In genomic region chr3:129313983-129314756, GRCh38 we compare ENCODE assay signal across 8 cellular contexts. TPM values are rescaled to one million over a fixed set of nuclear protein-coding genes. Genes with fewer than 3 reads are reported as not detected.
DNase-seq lines count a peak whose midpoint lies in the region; ATAC-seq and TF ChIP-seq lines count a peak whose summit lies in the region.

No MANE protein-coding gene starts in this region.

- H3K4me1 ChIP-seq in DOHH2 (ENCODE audit: control insufficient read depth, low read length) = peaks cover 30% of the 10 kb centered on the region
- peaks cover 39% of the 10 kb centered on the region for H3K4me1 ChIP-seq in mammary epithelial cell (ENCODE audit: insufficient read depth, low read length)
- peaks cover 0 to 20% (median 6%) of the 10 kb centered on the region in 4 donors for H3K4me1 ChIP-seq in right lobe of liver
- H3K4me1 ChIP-seq in thyroid gland = peaks cover 13 to 32% of the 10 kb centered on the region in 2 donors

- in situ Hi-C loops in mammary epithelial cell (cut with MboI; ENCODE audit: low sequenced_read_pairs in 2 of 2) = no loop called here

- H3K9me3 ChIP-seq in DOHH2 (ENCODE audit: control insufficient read depth, insufficient read depth, low read length) = no peaks in the 10 kb centered on the region
- no peaks in the 10 kb centered on the region for H3K9me3 ChIP-seq in mammary epithelial cell (replicated peaks; ENCODE audit: insufficient read depth, low read length)
- H3K9me3 ChIP-seq in right lobe of liver = no peaks in the 10 kb centered on the region
- no peaks in the 10 kb centered on the region for H3K9me3 ChIP-seq in thyroid gland

- H2AFZ ChIP-seq in mammary epithelial cell (ENCODE audit: low read depth, low read length) = peak overlapping the region; percentile 14

- dilution Hi-C loops in mammary epithelial cell (cut with HindIII; ENCODE audit: low sequenced_read_pairs) = loop anchor here (5.0 kb wide), 3 partner anchors 37 to 73 kb away; partner anchors contain the start of gene HMCES

- peaks cover 17% of the 10 kb centered on the region for H3K79me2 ChIP-seq in DOHH2 (ENCODE audit: control insufficient read depth, low read length)
- H3K79me2 ChIP-seq in mammary epithelial cell (ENCODE audit: insufficient read depth, low read length) = peaks cover 8% of the 10 kb centered on the region

- ATAC-seq in right lobe of liver (peak; percentile 13 to 59 (median 28)), HG03460 (IDR thresholded peaks at IDR 0.05; ENCODE audit: unreplicated experiment) (no peak), GM18861 (IDR thresholded peaks at IDR 0.05; ENCODE audit: unreplicated experiment) (no peak)

- H3K27me3 ChIP-seq in DOHH2 (ENCODE audit: control insufficient read depth, low read length) (no peaks in the 10 kb centered on the region), mammary epithelial cell (ENCODE audit: insufficient read depth, low read length) (no peaks in the 10 kb centered on the region), right lobe of liver (no peaks in the 10 kb centered on the region), thyroid gland (no peaks in the 10 kb centered on the region)

- H3F3A ChIP-seq in DOHH2 (ENCODE audit: control insufficient read depth, insufficient read depth) = peaks cover 18% of the 10 kb centered on the region

- no peaks in the 10 kb centered on the region for H3K9me2 ChIP-seq in DOHH2 (replicated peaks; ENCODE audit: control insufficient read depth, low read length)

- peak; percentile 25 for TF ChIP-seq POLR2A in right lobe of liver (IDR thresholded peaks at IDR 0.05)
- TF ChIP-seq POLR2A in thyroid gland (IDR thresholded peaks at IDR 0.05) = no peak

- CTCF ChIA-PET in mammary epithelial cell (lab: Charles Lee; ENCODE audit: low non-redundant PET) = interaction anchor here (0.5 kb wide), 1 partner anchor 195 kb away, joined by 3 read pairs; no protein-coding TSS in a partner anchor

- intact Hi-C loops in mammary epithelial cell (cut with micrococcal nuclease) = loop anchor here (2.0 kb wide), 1 partner anchor 65 kb away; the partner anchor contains the start of gene COPG1
- intact Hi-C loops in right lobe of liver (cut with DNase I) = no loop called here
- intact Hi-C loops in thyroid gland (cut with DNase I) = loop anchor here (5.0 kb wide), 1 partner anchor 37 kb away; the partner anchor contains the start of gene HMCES

- no TSS peak for BruUV-seq in mammary epithelial cell (replicated peaks; lab: Mats Ljungman, UMichigan)

- H3K4me3 ChIP-seq in DOHH2 (ENCODE audit: low read length) (peak overlapping the region; percentile 80), LNCaP clone FGC (ENCODE audit: low read depth, low read length) (peak overlapping the region; percentile 88), mammary epithelial cell (replicated peaks in 1 of 3; ENCODE audit: insufficient read depth in 1 of 3, low read depth in 2 of 3, low read length in 3 of 3) (peak overlapping the region; percentile 68 to 94 (median 89)), right lobe of liver (peak overlapping the region; percentile 55 to 82 (median 62)), thyroid gland (replicated peaks in 1 of 3) (peak overlapping the region; percentile 25 to 78 (median 78))

- 20% methylated on average over 12 of the region's 17 CpGs for WGBS in mammary epithelial cell (ENCODE audit: low coverage, missing lambda C conversion rate)
- 14% methylated on average over 17 of the region's 17 CpGs for WGBS in right lobe of liver (ENCODE audit: insufficient coverage, low coverage, low lambda C conversion rate, missing lambda C conversion rate)
- WGBS in thyroid gland, 2 donors = 23 to 43% methylated on average over 10 to 17 of the region's 17 CpGs

- H4K20me1 ChIP-seq in DOHH2 (ENCODE audit: control insufficient read depth, insufficient read depth, low read depth, low read length) (peaks cover 14% of the 10 kb centered on the region), mammary epithelial cell (ENCODE audit: insufficient read depth, low read length) (no peaks in the 10 kb centered on the region)

- no peak for DNase-seq in LNCaP clone FGC (ENCODE audit: low read depth)
- peak; percentile 55 for DNase-seq in mammary epithelial cell
- no peak for DNase-seq in right lobe of liver
- no peak for DNase-seq in thyroid gland
- DNase-seq in stimulated activated naive CD4-positive, alpha-beta T cell treated with Interleukin-2 at 50 U/mL for 16 hours (lab: John Stamatoyannopoulos, UW) = no peak

- peak overlapping the region; percentile 95 for H3K9ac ChIP-seq in mammary epithelial cell (ENCODE audit: insufficient read depth, low read length)

- H3K27ac ChIP-seq in DOHH2 (ENCODE audit: low read depth, low read length) (peak overlapping the region; percentile 12; the same call in 1 of the 2 replicates), mammary epithelial cell (ENCODE audit: insufficient read depth, low read depth, low read length) (peak overlapping the region; percentile 84), right lobe of liver (peak overlapping the region; percentile 71 to 94 (median 80)), thyroid gland (peak overlapping the region; percentile 68 to 94 (median 81))

- peaks cover 11% of the 10 kb centered on the region; the same call in 1 of the 2 replicates for H3K36me3 ChIP-seq in DOHH2 (ENCODE audit: control insufficient read depth, low read length)
- no peaks in the 10 kb centered on the region for H3K36me3 ChIP-seq in mammary epithelial cell (ENCODE audit: insufficient read depth, low read length)
- H3K36me3 ChIP-seq in right lobe of liver = no peaks in the 10 kb centered on the region
- no peaks in the 10 kb centered on the region for H3K36me3 ChIP-seq in thyroid gland

- peak overlapping the region; percentile 81 for H3K4me2 ChIP-seq in DOHH2 (ENCODE audit: low read length)
- H3K4me2 ChIP-seq in mammary epithelial cell (ENCODE audit: insufficient read depth, low read depth, low read length) = peak overlapping the region; percentile 97

- TF ChIP-seq CTCF in DOHH2 (IDR thresholded peaks at IDR 0.05; ENCODE audit: low read depth, low read length, poor library complexity, severe bottlenecking) = no peak
- TF ChIP-seq CTCF in LNCaP clone FGC (IDR thresholded peaks at IDR 0.05; ENCODE audit: control insufficient read depth, extremely low read depth, insufficient read depth) = no peak
- TF ChIP-seq CTCF in mammary epithelial cell (conservative IDR thresholded peaks at IDR 0.05 in 1 of 2, IDR thresholded peaks at IDR 0.05 in 1 of 2; ENCODE audit: extremely low read depth in 1 of 2, insufficient read depth in 1 of 2, low read depth in 1 of 2, low read length in 2 of 2) = no peak
- TF ChIP-seq CTCF in right lobe of liver (IDR thresholded peaks at IDR 0.05) = no peak
- TF ChIP-seq CTCF in thyroid gland (IDR thresholded peaks at IDR 0.05) = no peak

RNA-seq across cellular contexts. Expression of gene HMCES, which starts 35.5 kb away (rescaled TPM):
- total RNA-seq in mammary epithelial cell (10 to 100 TPM; 36.2 to 77.8 TPM), right lobe of liver (10 to 100 TPM; 17.4 to 36.9 (median 20.1) TPM), thyroid gland (10 to 100 TPM; 23.7 to 30.9 (median 26.0) TPM)
- 57.1 TPM for polyA plus RNA-seq in mammary epithelial cell
- polyA minus RNA-seq in mammary epithelial cell = 67.3 TPM

Comparison
In these comparisons a context has a peak if more than half of its experiments do, and no peak if none do; other contexts are left out.
1. H3K27ac ChIP-seq: peak in every context shown above with its lines; median percentile 84 in mammary epithelial cell; 81 in thyroid gland; 80 in right lobe of liver; 12 in DOHH2.
2. ATAC-seq: peak in right lobe of liver (4 of 4); none in HG03460 (single experiment) and GM18861 (single experiment).
3. intact Hi-C loops: an anchor here in mammary epithelial cell (2.0 kb wide) and thyroid gland (5.0 kb wide); none called in right lobe of liver.
4. Peak in every context shown above with its lines, with median percentiles within 50 percentile points of each other: H3K4me3 ChIP-seq.